Comparison of ENCODE assay signal across 1 cellular context in genomic region chrX:136856527-136856926, GRCh38.
TF ChIP-seq lines count a peak whose summit lies in the region.

No MANE protein-coding gene starts in this region.

TF ChIP-seq in GM23338, 12 proteins besides CTCF, POLR2A, EP300 and RAD21 (continued from another document):
- TF ChIP-seq ZNF462 (CRISPR knock-in tag; IDR thresholded peaks at IDR 0.05) (no peak), NANOG (IDR thresholded peaks at IDR 0.05; ENCODE audit: borderline replicate concordance) (no peak), EZH2phosphoT487 (IDR thresholded peaks at IDR 0.05; ENCODE audit: unreplicated experiment) (no peak), POLR2AphosphoS5 (IDR thresholded peaks at IDR 0.05; ENCODE audit: low read depth) (no peak), STAT1 (IDR thresholded peaks at IDR 0.05; ENCODE audit: unreplicated experiment) (no peak), REST (IDR thresholded peaks at IDR 0.05; ENCODE audit: unreplicated experiment) (no peak), ZNF331 (CRISPR knock-in tag; IDR thresholded peaks at IDR 0.05; ENCODE audit: low read depth) (no peak)
